In the genomic region with DNA sequence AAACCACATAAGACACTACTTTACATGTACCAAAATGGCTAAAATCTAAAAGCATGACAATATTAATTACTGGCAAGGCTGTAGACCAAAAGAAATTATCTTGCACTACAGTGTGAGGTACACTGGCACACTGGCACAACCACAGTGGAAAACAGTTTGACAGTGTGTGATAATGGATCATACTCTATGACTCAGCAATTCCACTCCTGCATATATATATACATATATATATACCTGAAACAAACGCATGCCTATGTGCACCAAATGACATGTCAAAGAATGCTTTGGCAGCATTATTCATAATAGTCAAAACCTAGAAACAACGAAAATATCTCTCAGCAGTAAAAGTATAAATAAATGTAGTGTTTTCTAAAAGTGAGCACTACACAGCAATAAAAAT, we compare ENCODE assay signal across 23 cellular contexts. TPM values are rescaled to one million over a fixed set of nuclear protein-coding genes. Genes with fewer than 3 reads are reported as not detected.
"Had no signal": no experiment of that assay in that cellular context is flagged by ENCODE, and none has a peak within 500 bp of the region (broad histone marks: within the 10 kb centered on the region; RNA-seq: fewer than 3 reads in every experiment).

No MANE protein-coding gene starts in this region.

- DNase-seq: activated CD4-positive, alpha-beta T cell treated with anti-CD3 and anti-CD28 coated beads, Interleukin-2, amount 10 ng/mL, durations not matched to agents 24 days and 14 days; activated naive CD8-positive, alpha-beta T cell treated with anti-CD3 and anti-CD28 coated beads, Interleukin-2, amount 10 ng/mL, durations not matched to agents 7 days and 5 days; amygdala; colonic mucosa; dorsolateral prefrontal cortex; effector memory CD8-positive, alpha-beta T cell; hippocampal formation; kidney glomerular epithelial cell; left lung; natural killer cell; sigmoid colon; testis; trophoblast cell; uterus; WERI-Rb-1 had no signal

- H3K4me1 ChIP-seq: colonic mucosa, sigmoid colon, testis, uterus had no signal

- H3K36me3 Mint-ChIP-seq: natural killer cell; stimulated activated memory B cell treated with anti-CD40 and anti-IgM and Interleukin-4, amounts not matched to agents 10 μg/mL and 1 μg/mL and 100 μg/mL, for 72 hours had no signal

- H3K4me3 ChIP-seq: colonic mucosa, dorsolateral prefrontal cortex, esophagus muscularis mucosa, left lung, sigmoid colon, smooth muscle cell, testis, uterus had no signal

- H3K36me3 ChIP-seq: colonic mucosa, esophagus muscularis mucosa, left lung, sigmoid colon, uterus, WERI-Rb-1 had no signal

- H3K27ac Mint-ChIP-seq: activated naive CD8-positive, alpha-beta T cell treated with anti-CD3 and anti-CD28 coated beads, Interleukin-2, amount 10 ng/mL, durations not matched to agents 7 days and 5 days; effector memory CD8-positive, alpha-beta T cell; natural killer cell; stimulated activated memory B cell treated with anti-CD40 and anti-IgM and Interleukin-4, amounts not matched to agents 10 μg/mL and 1 μg/mL and 100 μg/mL, for 72 hours had no signal

- ATAC-seq: effector memory CD8-positive, alpha-beta T cell; left lung; natural killer cell; stimulated activated memory B cell treated with anti-CD40 and anti-IgM and Interleukin-4, amounts not matched to agents 10 μg/mL and 1 μg/mL and 100 μg/mL, for 72 hours had no signal

- H3K9me3 ChIP-seq: colonic mucosa, esophagus muscularis mucosa, left lung, sigmoid colon, testis, uterus had no signal

- H3K9me3 Mint-ChIP-seq: activated naive CD8-positive, alpha-beta T cell treated with anti-CD3 and anti-CD28 coated beads, Interleukin-2, amount 10 ng/mL, durations not matched to agents 7 days and 5 days had no signal

- H3K4me2 ChIP-seq: smooth muscle cell had no signal

- H3K27me3 ChIP-seq: colonic mucosa, testis, uterus had no signal

- H3K27ac ChIP-seq: colonic mucosa, dorsolateral prefrontal cortex, esophagus muscularis mucosa, left lung, sigmoid colon, testis, uterus, WERI-Rb-1 had no signal

- H3K4me3 Mint-ChIP-seq: activated CD4-positive, alpha-beta T cell treated with anti-CD3 and anti-CD28 coated beads, Interleukin-2, amount 10 ng/mL, durations not matched to agents 24 days and 14 days; activated naive CD8-positive, alpha-beta T cell treated with anti-CD3 and anti-CD28 coated beads, Interleukin-2, amount 10 ng/mL, durations not matched to agents 7 days and 5 days; effector memory CD8-positive, alpha-beta T cell; natural killer cell; stimulated activated memory B cell treated with anti-CD40 and anti-IgM and Interleukin-4, amounts not matched to agents 10 μg/mL and 1 μg/mL and 100 μg/mL, for 72 hours had no signal

RNA-seq across cellular contexts. Expression of a gene that starts 4.5 kb away (rescaled TPM):
- total RNA-seq: activated CD4-positive, alpha-beta T cell treated with anti-CD3 and anti-CD28 coated beads, Interleukin-2, amount 10 ng/mL, durations not matched to agents 24 days and 14 days; activated naive CD8-positive, alpha-beta T cell treated with anti-CD3 and anti-CD28 coated beads, Interleukin-2, amount 10 ng/mL, durations not matched to agents 7 days and 5 days; bronchial epithelial cell; colonic mucosa; endothelial cell of umbilical vein; esophagus muscularis mucosa; frontal cortex; natural killer cell; osteoblast; posterior vena cava had no signal
